15 cellular contexts compared by ENCODE assay signal in the genomic region with DNA sequence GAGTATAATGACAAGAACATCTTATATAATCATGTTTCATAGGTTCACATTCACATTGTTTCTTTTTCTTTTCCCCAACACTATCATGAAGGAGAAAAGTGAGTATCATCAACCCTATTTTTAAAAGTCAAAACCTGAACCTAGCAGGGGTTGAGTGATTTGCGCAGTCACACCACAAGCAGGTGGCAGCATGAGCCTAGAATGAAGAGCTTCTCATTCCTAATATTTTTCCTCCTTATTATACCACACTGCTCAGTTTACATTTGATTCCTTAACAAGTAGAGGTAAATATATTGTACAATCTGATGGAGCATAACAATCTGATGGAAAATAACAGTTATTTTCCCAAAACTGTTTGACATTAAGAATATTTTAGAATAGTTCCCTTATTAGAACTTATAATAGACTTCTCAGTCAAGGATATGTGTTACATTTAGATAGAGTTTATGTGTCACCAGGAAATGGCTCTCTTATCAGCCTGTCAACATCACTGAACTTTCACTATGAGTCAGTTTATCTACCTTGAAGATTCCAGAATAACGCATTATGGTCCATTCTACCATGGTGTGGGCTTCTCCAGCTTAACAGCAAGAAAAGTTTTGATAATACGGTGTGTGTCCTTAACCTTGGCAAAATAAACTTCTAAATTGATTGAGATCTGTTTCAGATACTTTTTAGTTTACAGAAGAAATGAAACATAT.
DNase-seq lines count a peak whose midpoint lies in the region; ATAC-seq and TF ChIP-seq lines count a peak whose summit lies in the region.
"Had no signal": no experiment of that assay in that cellular context is flagged by ENCODE, and none has a peak within 500 bp of the region (broad histone marks: within the 10 kb centered on the region; RNA-seq: fewer than 3 reads in every experiment).

No MANE protein-coding gene starts in this region.

- H3K27ac ChIP-seq in psoas muscle = peak overlapping the region; percentile 41
- H3K27ac ChIP-seq: PC-9, tibial nerve had no signal

- H3K4me3 Mint-ChIP-seq in activated CD8-positive, alpha-beta memory T cell treated with anti-CD3 and anti-CD28 coated beads, Interleukin-2, amount 10 ng/mL, durations not matched to agents 7 days and 5 days = no peak overlapping the region
- no peak overlapping the region for H3K4me3 Mint-ChIP-seq in activated T-helper 17 cell treated with anti-CD3 and anti-CD28 coated beads, Interleukin-2, amount 50 U/mL, for 72 hours

- CTCF ChIA-PET in activated CD8-positive, alpha-beta memory T cell treated with anti-CD3 and anti-CD28 coated beads, Interleukin-2, amount 10 ng/mL, durations not matched to agents 7 days and 5 days (lab: Charles Lee) = interaction anchor here (1.0 to 1.9 kb wide), 3 partner anchors 18 to 411 kb away, joined by 3 to 6 read pairs (median 5); no protein-coding TSS in a partner anchor

- H3K9me3 Mint-ChIP-seq in activated CD8-positive, alpha-beta memory T cell treated with anti-CD3 and anti-CD28 coated beads, Interleukin-2, amount 10 ng/mL, durations not matched to agents 7 days and 5 days (ENCODE audit: low read depth) = no peaks in the 10 kb centered on the region
- H3K9me3 Mint-ChIP-seq in activated T-helper 17 cell treated with anti-CD3 and anti-CD28 coated beads, Interleukin-2, amount 50 U/mL, for 72 hours = no peaks in the 10 kb centered on the region

- H3K36me3 Mint-ChIP-seq in activated CD8-positive, alpha-beta memory T cell treated with anti-CD3 and anti-CD28 coated beads, Interleukin-2, amount 10 ng/mL, durations not matched to agents 7 days and 5 days = peaks cover 4% of the 10 kb centered on the region
- no peaks in the 10 kb centered on the region for H3K36me3 Mint-ChIP-seq in activated T-helper 17 cell treated with anti-CD3 and anti-CD28 coated beads, Interleukin-2, amount 50 U/mL, for 72 hours (ENCODE audit: low read depth)

- 92 to 98% (median 93%) methylated on average over 3 of the region's 3 CpGs for WGBS in psoas muscle, 3 donors

- H3K9me3 ChIP-seq in psoas muscle = no peaks in the 10 kb centered on the region
- H3K9me3 ChIP-seq: tibial nerve had no signal

- H3K4me3 ChIP-seq in psoas muscle = no peak overlapping the region
- H3K4me3 ChIP-seq: PC-9, tibial nerve had no signal

- H3K27me3 Mint-ChIP-seq in activated CD8-positive, alpha-beta memory T cell treated with anti-CD3 and anti-CD28 coated beads, Interleukin-2, amount 10 ng/mL, durations not matched to agents 7 days and 5 days = no peaks in the 10 kb centered on the region
- H3K27me3 Mint-ChIP-seq in activated T-helper 17 cell treated with anti-CD3 and anti-CD28 coated beads, Interleukin-2, amount 50 U/mL, for 72 hours = no peaks in the 10 kb centered on the region

- no peak for DNase-seq in activated CD8-positive, alpha-beta memory T cell treated with anti-CD3 and anti-CD28 coated beads, Interleukin-2, amount 10 ng/mL, durations not matched to agents 7 days and 5 days
- DNase-seq in activated CD8-positive, alpha-beta memory T cell treated with anti-CD3 and anti-CD28 coated beads, Interleukin-2, amount 50 U/mL, for 4 hours = no peak
- DNase-seq in psoas muscle (no peak), occipital lobe (lab: John Stamatoyannopoulos, UW) (no peak)
- DNase-seq: Calu3, IMR-90, left colon, NCI-H1417, NCI-H510A, PC-9 had no signal

- no peaks in the 10 kb centered on the region for H3K27me3 ChIP-seq in psoas muscle (ENCODE audit: insufficient read depth in 3 of 3, low read length in 2 of 3)
- H3K27me3 ChIP-seq: tibial nerve had no signal

- intact Hi-C loops in psoas muscle (cut with DNase I) = loop anchor here in 1 of 2 donors (1.0 kb wide), 1 partner anchor 46 kb away; no protein-coding TSS in a partner anchor

- H3K36me3 ChIP-seq in psoas muscle (ENCODE audit: insufficient read depth in 1 of 2, low read depth in 1 of 2) = peaks cover 9 to 100% of the 10 kb centered on the region in 2 donors
- H3K36me3 ChIP-seq: tibial nerve had no signal

- H3K4me1 Mint-ChIP-seq in activated CD8-positive, alpha-beta memory T cell treated with anti-CD3 and anti-CD28 coated beads, Interleukin-2, amount 10 ng/mL, durations not matched to agents 7 days and 5 days = peaks cover 13% of the 10 kb centered on the region
- peaks cover 7% of the 10 kb centered on the region for H3K4me1 Mint-ChIP-seq in activated T-helper 17 cell treated with anti-CD3 and anti-CD28 coated beads, Interleukin-2, amount 50 U/mL, for 72 hours

- peak; percentile 91 for ATAC-seq in activated CD8-positive, alpha-beta memory T cell treated with anti-CD3 and anti-CD28 coated beads, Interleukin-2, amount 10 ng/mL, durations not matched to agents 7 days and 5 days
- peak; percentile 61 for ATAC-seq in HG03103 (IDR thresholded peaks at IDR 0.05; ENCODE audit: low read depth, unreplicated experiment)
- ATAC-seq in activated T-helper 17 cell treated with anti-CD3 and anti-CD28 coated beads, Interleukin-2, amount 50 U/mL, for 72 hours (replicated peaks) = peak; percentile 94
- ATAC-seq in psoas muscle = no peak
- no peak for ATAC-seq in HG03095 (IDR thresholded peaks at IDR 0.05; ENCODE audit: unreplicated experiment)
- no peak for ATAC-seq in GM21381 (IDR thresholded peaks at IDR 0.05; ENCODE audit: unreplicated experiment)
- ATAC-seq: left colon had no signal

- TF ChIP-seq CTCF in psoas muscle (IDR thresholded peaks at IDR 0.05) = no peak

- H3K4me1 ChIP-seq in psoas muscle = peaks cover 44% of the 10 kb centered on the region

- H3K27ac Mint-ChIP-seq in activated CD8-positive, alpha-beta memory T cell treated with anti-CD3 and anti-CD28 coated beads, Interleukin-2, amount 10 ng/mL, durations not matched to agents 7 days and 5 days = peak overlapping the region; percentile 65
- H3K27ac Mint-ChIP-seq in activated T-helper 17 cell treated with anti-CD3 and anti-CD28 coated beads, Interleukin-2, amount 50 U/mL, for 72 hours = peak overlapping the region; percentile 63

Comparison
In these comparisons a context has a peak if more than half of its experiments do, and no peak if none do; other contexts are left out.
1. ATAC-seq: peak in activated CD8-positive, alpha-beta memory T cell treated with anti-CD3 and anti-CD28 coated beads, Interleukin-2, amount 10 ng/mL, durations not matched to agents 7 days and 5 days (single experiment), HG03103 (single experiment) and activated T-helper 17 cell treated with anti-CD3 and anti-CD28 coated beads, Interleukin-2, amount 50 U/mL, for 72 hours (single experiment); none in psoas muscle (0 of 4), HG03095 (single experiment) and GM21381 (single experiment).